In genomic region chr4:67275179-67275750, GRCh38 we compare ENCODE assay signal across 21 cellular contexts.
DNase-seq lines count a peak whose midpoint lies in the region; ATAC-seq, FAIRE-seq and TF ChIP-seq lines count a peak whose summit lies in the region.
"Had no signal": no experiment of that assay in that cellular context is flagged by ENCODE, and none has a peak within 500 bp of the region (broad histone marks: within the 10 kb centered on the region; RNA-seq: fewer than 3 reads in every experiment).

No MANE protein-coding gene starts in this region.

- no peak for FAIRE-seq in kidney (lab: Jason Lieb, UNC)
- FAIRE-seq: A204.1, D721Med, G401.6, GM12891, GM19239 had no signal

- no CpG with 5 or more reads among the region's 11 CpGs for WGBS in neuronal stem cell (ENCODE audit: extremely low coverage in 2 of 2, insufficient read length in 2 of 2, insufficient replicate concordance in 1 of 2), 2 donors
- 88 to 90% methylated on average over 8 to 11 of the region's 11 CpGs for WGBS in aorta, 2 donors

- H3K4ac ChIP-seq in neuronal stem cell (ENCODE audit: low read length), result no peak overlapping the region

- no peaks in the 10 kb centered on the region for H3K79me1 ChIP-seq in neuronal stem cell (ENCODE audit: low read depth, low read length)

- no peak overlapping the region for H4K8ac ChIP-seq in neuronal stem cell (ENCODE audit: low read depth, low read length)

- H3K36me3 ChIP-seq in kidney (ENCODE audit: control insufficient read depth in 1 of 2, insufficient read depth in 2 of 2, low read length in 2 of 2) (no peaks in the 10 kb centered on the region), neuronal stem cell (replicated peaks in 1 of 2; ENCODE audit: control insufficient read depth in 2 of 2, insufficient read depth in 2 of 2, low read length in 2 of 2) (no peaks in the 10 kb centered on the region), aorta (ENCODE audit: control insufficient read depth in 1 of 2, insufficient read depth in 2 of 2, low read length in 1 of 2) (no peaks in the 10 kb centered on the region)
- H3K36me3 ChIP-seq: BE2C, BLaER1 had no signal

- H4K91ac ChIP-seq in neuronal stem cell (ENCODE audit: low read depth, low read length, poor library complexity), result no peak overlapping the region

- intact Hi-C loops in kidney (cut with DNase I), result no loop called here
- intact Hi-C loops in aorta (cut with DNase I), result no loop called here

- H3K4me2 ChIP-seq in neuronal stem cell (ENCODE audit: insufficient read depth, low read length, poor library complexity, severe bottlenecking), result no peak overlapping the region
- H3K4me2 ChIP-seq: BLaER1 had no signal

- ATAC-seq in aorta (ENCODE audit: low FRiP score) (peak; percentile 57), GM19324 (IDR thresholded peaks at IDR 0.05; ENCODE audit: low FRiP score, unreplicated experiment) (no peak)
- ATAC-seq: CD8-positive, alpha-beta T cell had no signal

- no peak overlapping the region for H2BK120ac ChIP-seq in neuronal stem cell (ENCODE audit: low read depth, low read length)

- no peak overlapping the region for H2AK5ac ChIP-seq in neuronal stem cell (ENCODE audit: low read depth, low read length)

- no peak overlapping the region for H3K14ac ChIP-seq in neuronal stem cell (ENCODE audit: low read length)

- H3K4me1 ChIP-seq in kidney (ENCODE audit: control insufficient read depth in 1 of 2, insufficient read depth in 1 of 2, low read depth in 1 of 2, low read length in 2 of 2) (no peaks in the 10 kb centered on the region), neuronal stem cell (ENCODE audit: control insufficient read depth in 2 of 2, insufficient read depth in 1 of 2, low read depth in 1 of 2, low read length in 2 of 2) (no peaks in the 10 kb centered on the region), aorta (ENCODE audit: control insufficient read depth in 1 of 2, insufficient read depth in 2 of 2, low read length in 2 of 2) (no peaks in the 10 kb centered on the region)
- H3K4me1 ChIP-seq: BE2C, BLaER1, Caco-2 had no signal

- H3K9me3 ChIP-seq in kidney (ENCODE audit: control insufficient read depth in 1 of 2, low read length in 2 of 2) (no peaks in the 10 kb centered on the region), neuronal stem cell (replicated peaks in 1 of 2; ENCODE audit: control insufficient read depth in 2 of 2, insufficient read depth in 1 of 2, low read depth in 1 of 2, low read length in 2 of 2) (peaks cover 0 to 5% of the 10 kb centered on the region in 2 donors), aorta (ENCODE audit: control insufficient read depth, low read length) (peaks cover 1% of the 10 kb centered on the region)
- H3K9me3 ChIP-seq: BE2C, Caco-2 had no signal

- no peaks in the 10 kb centered on the region for H3K27me3 ChIP-seq in neuronal stem cell (ENCODE audit: control insufficient read depth in 3 of 3, insufficient read depth in 3 of 3, low read depth in 1 of 3, low read length in 3 of 3)
- no peaks in the 10 kb centered on the region for H3K27me3 ChIP-seq in aorta (ENCODE audit: control insufficient read depth in 1 of 2, insufficient read depth in 2 of 2, low read length in 1 of 2)
- H3K27me3 ChIP-seq: BE2C, BLaER1 had no signal

- H3K4me3 ChIP-seq in kidney (ENCODE audit: low read length in 2 of 2), result no peak overlapping the region
- peak overlapping the region in 1 of 2 donors; percentile 50 for H3K4me3 ChIP-seq in neuronal stem cell (ENCODE audit: low read length in 2 of 2)
- no peak overlapping the region for H3K4me3 ChIP-seq in aorta (ENCODE audit: low read length in 2 of 2)
- H3K4me3 ChIP-seq: BLaER1 had no signal

- H2AFZ ChIP-seq in neuronal stem cell (ENCODE audit: low read length), result no peak overlapping the region

- no peak overlapping the region for H3K18ac ChIP-seq in neuronal stem cell (ENCODE audit: low read length)

- H2BK15ac ChIP-seq in neuronal stem cell (ENCODE audit: low read length), result no peak overlapping the region

- H3K23ac ChIP-seq in neuronal stem cell (ENCODE audit: low read depth, low read length, poor library complexity), result no peak overlapping the region

- H3K9ac ChIP-seq in kidney (ENCODE audit: low read length in 2 of 2), result no peak overlapping the region
- H3K9ac ChIP-seq in neuronal stem cell (ENCODE audit: low read depth, low read length, poor library complexity), result peak overlapping the region; percentile 60
- H3K9ac ChIP-seq: BLaER1 had no signal

- H3K27ac ChIP-seq in kidney (ENCODE audit: low read depth in 2 of 2, low read length in 2 of 2), result no peak overlapping the region
- no peak overlapping the region for H3K27ac ChIP-seq in neuronal stem cell (replicated peaks; ENCODE audit: low read length)
- H3K27ac ChIP-seq in aorta (ENCODE audit: low read depth in 1 of 2, low read length in 2 of 2), result no peak overlapping the region
- H3K27ac ChIP-seq: BLaER1 had no signal

- TF ChIP-seq CTCF in kidney (IDR thresholded peaks at IDR 0.05; ENCODE audit: borderline replicate concordance, extremely low read depth, insufficient read depth), result no peak

- DNase-seq in kidney (peak; percentile 49), neuronal stem cell (ENCODE audit: low spot score) (no peak), aorta (no peak), NCI-H82 treated with DMSO at 0.1 percent for 48 hours (lab: John Stamatoyannopoulos, UW; ENCODE audit: unreplicated experiment) (no peak)
- DNase-seq: 8988T; ACHN; BE2C; C1 segment of cervical spinal cord; Caco-2; Calu3; CD4-positive, alpha-beta T cell; CD8-positive, alpha-beta T cell; DMS79 treated with DMSO at 0.1 percent for 48 hours; GF-D8 had no signal

- H2BK12ac ChIP-seq in neuronal stem cell (ENCODE audit: low read length), result no peak overlapping the region

- no peak overlapping the region for H2BK5ac ChIP-seq in neuronal stem cell (ENCODE audit: low read length)
